In genomic region chr7:120792091-120792860, GRCh38 we compare ENCODE assay signal across 8 cellular contexts.
DNase-seq lines count a peak whose midpoint lies in the region; ATAC-seq and TF ChIP-seq lines count a peak whose summit lies in the region.

No MANE protein-coding gene starts in this region.

- ATAC-seq in GM19468 (IDR thresholded peaks at IDR 0.05; ENCODE audit: extremely low read depth, unreplicated experiment) (peak; percentile 59), HG03571 (IDR thresholded peaks at IDR 0.05; ENCODE audit: unreplicated experiment) (peak; percentile 96), Panc1 (peak; percentile 99)

- no peak overlapping the region for H3K4me3 ChIP-seq in Panc1 (ENCODE audit: low read depth in 2 of 2, low read length in 2 of 2)
- no peak overlapping the region for H3K4me3 ChIP-seq in ovary

- H3K27me3 Mint-ChIP-seq in activated T-helper 2 cell treated with anti-CD3 and anti-CD28 coated beads, Interferon-gamma antibody, Interleukin-2, Interleukin-4, amounts not matched to agents 10 μg/mL and 5 μg/mL and 100 μg/mL, durations not matched to agents 14 hours and 24 hours and 36 hours (ENCODE audit: low read depth) = peaks cover 10% of the 10 kb centered on the region
- no peaks in the 10 kb centered on the region for H3K27me3 Mint-ChIP-seq in type B pancreatic cell

- H3K27me3 ChIP-seq in Panc1 (ENCODE audit: control insufficient read depth, insufficient read depth, low read length) = no peaks in the 10 kb centered on the region
- H3K27me3 ChIP-seq in ovary = no peaks in the 10 kb centered on the region

- peak; percentile 93 for TF ChIP-seq CTCF in Panc1 (IDR thresholded peaks at IDR 0.05)
- peak in 2 of 3 donors; percentile 36 to 42 for TF ChIP-seq CTCF in ovary (IDR thresholded peaks at IDR 0.05)
- peak; percentile 92 for TF ChIP-seq CTCF in type B pancreatic cell (conservative IDR thresholded peaks at IDR 0.05)

- no peaks in the 10 kb centered on the region for H3K4me1 Mint-ChIP-seq in activated T-helper 2 cell treated with anti-CD3 and anti-CD28 coated beads, Interferon-gamma antibody, Interleukin-2, Interleukin-4, amounts not matched to agents 10 μg/mL and 5 μg/mL and 100 μg/mL, durations not matched to agents 14 hours and 24 hours and 36 hours (ENCODE audit: low read depth)
- no peaks in the 10 kb centered on the region for H3K4me1 Mint-ChIP-seq in type B pancreatic cell (ENCODE audit: unreplicated experiment)

- CTCF ChIA-PET in Panc1 (lab: Charles Lee) = interaction anchor here (0.9 to 1.2 kb wide), 3 partner anchors 66 to 316 kb away, joined by 3 to 15 read pairs (median 5); partner anchors contain the start of gene TSPAN12

- H3K36me3 Mint-ChIP-seq in activated T-helper 2 cell treated with anti-CD3 and anti-CD28 coated beads, Interferon-gamma antibody, Interleukin-2, Interleukin-4, amounts not matched to agents 10 μg/mL and 5 μg/mL and 100 μg/mL, durations not matched to agents 14 hours and 24 hours and 36 hours (ENCODE audit: low read depth) = no peaks in the 10 kb centered on the region
- peaks cover 7% of the 10 kb centered on the region for H3K36me3 Mint-ChIP-seq in type B pancreatic cell

- no peaks in the 10 kb centered on the region for H3K36me3 ChIP-seq in Panc1 (ENCODE audit: control insufficient read depth, insufficient read depth, low read length)
- H3K36me3 ChIP-seq in ovary = no peaks in the 10 kb centered on the region

- no peak for TF ChIP-seq POLR2A in ovary (IDR thresholded peaks at IDR 0.05)

- H3K4me1 ChIP-seq in Panc1 (ENCODE audit: control insufficient read depth, insufficient read depth, low read length) = no peaks in the 10 kb centered on the region
- no peaks in the 10 kb centered on the region for H3K4me1 ChIP-seq in ovary (ENCODE audit: insufficient read depth)

- POLR2A ChIA-PET in Panc1 (lab: Charles Lee) = no interaction called here

- no TSS peak for BruUV-seq in Panc1 (replicated peaks; lab: Mats Ljungman, UMichigan)

- H3K27ac Mint-ChIP-seq in activated T-helper 2 cell treated with anti-CD3 and anti-CD28 coated beads, Interferon-gamma antibody, Interleukin-2, Interleukin-4, amounts not matched to agents 10 μg/mL and 5 μg/mL and 100 μg/mL, durations not matched to agents 14 hours and 24 hours and 36 hours = no peak overlapping the region
- no peak overlapping the region for H3K27ac Mint-ChIP-seq in type B pancreatic cell

- in situ Hi-C loops in Panc1 (cut with HindIII; ENCODE audit: low pct_unique_long_range_greater_than_20kb, low sequenced_read_pairs) = no loop called here

- no peak for TF ChIP-seq EP300 in ovary (IDR thresholded peaks at IDR 0.05)

- DNase-seq in DMS114 treated with DMSO at 0.1 percent for 48 hours (lab: John Stamatoyannopoulos, UW; ENCODE audit: unreplicated experiment) (peak; percentile 43), Panc1 (ENCODE audit: low read depth, low spot score) (peak; percentile 54), germinal center (ENCODE audit: low spot score) (peak; percentile 45), ovary (peak; percentile 42 to 75 (median 65)), type B pancreatic cell (ENCODE audit: extremely low spot score, unreplicated experiment) (peak; percentile 84)
- DNase-seq in activated T-helper 2 cell treated with anti-CD3 and anti-CD28 coated beads, Interferon-gamma antibody, Interleukin-2, Interleukin-4, amounts not matched to agents 10 μg/mL and 5 μg/mL and 100 μg/mL, durations not matched to agents 14 hours and 24 hours and 36 hours (ENCODE audit: low spot score) = peak; percentile 33

- no peak overlapping the region for H3K4me3 Mint-ChIP-seq in activated T-helper 2 cell treated with anti-CD3 and anti-CD28 coated beads, Interferon-gamma antibody, Interleukin-2, Interleukin-4, amounts not matched to agents 10 μg/mL and 5 μg/mL and 100 μg/mL, durations not matched to agents 14 hours and 24 hours and 36 hours (ENCODE audit: low read depth)
- H3K4me3 Mint-ChIP-seq in type B pancreatic cell = no peak overlapping the region

- no peaks in the 10 kb centered on the region for H3K9me3 ChIP-seq in Panc1 (ENCODE audit: control insufficient read depth, insufficient read depth, low read depth, low read length)
- H3K9me3 ChIP-seq in ovary = no peaks in the 10 kb centered on the region

- no peaks in the 10 kb centered on the region for H3K9me3 Mint-ChIP-seq in activated T-helper 2 cell treated with anti-CD3 and anti-CD28 coated beads, Interferon-gamma antibody, Interleukin-2, Interleukin-4, amounts not matched to agents 10 μg/mL and 5 μg/mL and 100 μg/mL, durations not matched to agents 14 hours and 24 hours and 36 hours
- peaks cover 4% of the 10 kb centered on the region for H3K9me3 Mint-ChIP-seq in type B pancreatic cell

- intact Hi-C loops in Panc1 (cut with micrococcal nuclease; ENCODE audit: unreplicated experiment) = loop anchor here (5.0 kb wide), 2 partner anchors 290 to 315 kb away; no protein-coding TSS in a partner anchor
- intact Hi-C loops in activated T-helper 2 cell treated with anti-CD3 and anti-CD28 coated beads, Interferon-gamma antibody, Interleukin-2, Interleukin-4, amounts not matched to agents 10 μg/mL and 5 μg/mL and 100 μg/mL, durations not matched to agents 14 hours and 24 hours and 36 hours (cut with micrococcal nuclease) = loop anchor here (1.0 to 2.0 kb wide), 2 partner anchors 289 to 316 kb away; no protein-coding TSS in a partner anchor
- intact Hi-C loops in ovary (cut with DNase I) = no loop called here

- no peak overlapping the region for H3K27ac ChIP-seq in Panc1 (ENCODE audit: low read length)
- no peak overlapping the region for H3K27ac ChIP-seq in ovary

- WGBS in ovary, 3 donors = 52 to 61% (median 58%) methylated on average over 13 of the region's 13 CpGs

Comparison
In these comparisons a context has a peak if more than half of its experiments do, and no peak if none do; other contexts are left out.
1. DNase-seq: peak in every context shown above with its lines; median percentile 84 in type B pancreatic cell; 65 in ovary; 54 in Panc1; 45 in germinal center; 43 in DMS114 treated with DMSO at 0.1 percent for 48 hours; 33 in activated T-helper 2 cell treated with anti-CD3 and anti-CD28 coated beads, Interferon-gamma antibody, Interleukin-2, Interleukin-4, amounts not matched to agents 10 μg/mL and 5 μg/mL and 100 μg/mL, durations not matched to agents 14 hours and 24 hours and 36 hours.
2. CTCF ChIP-seq: peak in every context shown above with its lines; median percentile 93 in Panc1; 92 in type B pancreatic cell; 39 in ovary.
3. intact Hi-C loops: an anchor here in Panc1 (5.0 kb wide) and activated T-helper 2 cell treated with anti-CD3 and anti-CD28 coated beads, Interferon-gamma antibody, Interleukin-2, Interleukin-4, amounts not matched to agents 10 μg/mL and 5 μg/mL and 100 μg/mL, durations not matched to agents 14 hours and 24 hours and 36 hours (1.0 to 2.0 kb wide); none called in ovary.